22 cellular contexts compared by ENCODE assay signal in the genomic region with DNA sequence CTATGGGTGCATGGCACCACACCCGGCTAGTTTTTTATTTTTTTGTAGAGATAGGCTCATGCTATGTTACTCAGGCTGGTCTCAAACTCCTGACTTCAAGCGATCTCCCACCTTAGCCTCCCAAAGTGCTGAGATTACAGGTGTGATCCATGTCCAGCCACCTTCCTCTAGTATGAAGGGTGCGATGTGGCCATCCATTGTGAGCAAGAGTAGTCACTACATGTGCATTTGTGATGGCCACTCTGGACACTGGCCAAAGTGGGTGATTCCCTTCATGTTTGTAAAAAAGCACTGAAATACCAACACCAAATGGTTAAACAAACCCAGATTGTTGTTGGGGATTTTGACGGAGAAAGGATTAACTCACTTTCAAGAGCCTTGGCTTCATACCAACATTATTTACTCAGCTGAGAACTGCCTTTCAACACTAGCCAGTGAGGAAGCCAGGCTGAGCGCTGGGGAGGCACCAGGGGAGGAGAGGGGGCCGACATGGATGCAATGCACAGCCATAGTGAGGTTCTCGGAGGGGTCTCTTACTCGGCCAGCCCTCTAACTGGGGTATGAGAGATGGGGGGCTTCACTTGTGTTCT.
DNase-seq lines count a peak whose midpoint lies in the region; ATAC-seq, FAIRE-seq and TF ChIP-seq lines count a peak whose summit lies in the region.
"Had no signal": no experiment of that assay in that cellular context is flagged by ENCODE, and none has a peak within 500 bp of the region (broad histone marks: within the 10 kb centered on the region; RNA-seq: fewer than 3 reads in every experiment).

No MANE protein-coding gene starts in this region.

- ATAC-seq in left colon, result no peak
- ATAC-seq: activated T-cell treated with anti-CD3 and anti-CD28 coated beads, Interleukin-2, amount 50 U/mL, for 4 hours had no signal

- H3K36me3 ChIP-seq in endothelial cell of umbilical vein (ENCODE audit: control insufficient read depth in 2 of 2, extremely low read depth in 1 of 2, insufficient read depth in 2 of 2, low read length in 2 of 2), result no peaks in the 10 kb centered on the region
- H3K36me3 ChIP-seq: BLaER1 treated with 17β-estradiol and CSF1 and Interleukin-3, amounts not matched to agents 10 nM and 100 nM had no signal

- no peak overlapping the region for H2AFZ ChIP-seq in endothelial cell of umbilical vein (ENCODE audit: low read depth, low read length)

- no peaks in the 10 kb centered on the region for H3K4me1 ChIP-seq in endothelial cell of umbilical vein (ENCODE audit: control insufficient read depth, extremely low read depth, insufficient read depth, low read length)
- H3K4me1 ChIP-seq: BLaER1 treated with 17β-estradiol and CSF1 and Interleukin-3, amounts not matched to agents 10 nM and 100 nM had no signal

- intact Hi-C loops in endothelial cell of umbilical vein (cut with micrococcal nuclease) (no loop called here), left colon (cut with DNase I, micrococcal nuclease) (no loop called here)

- no peaks in the 10 kb centered on the region for H3K9me1 ChIP-seq in endothelial cell of umbilical vein (replicated peaks; ENCODE audit: control insufficient read depth, extremely low read depth, insufficient read depth, low read length)

- no peak overlapping the region for H3K9ac ChIP-seq in endothelial cell of umbilical vein (replicated peaks; ENCODE audit: extremely low read depth, insufficient read depth, low read length)
- H3K9ac ChIP-seq: BLaER1 treated with 17β-estradiol and CSF1 and Interleukin-3, amounts not matched to agents 10 nM and 100 nM had no signal

- DNase-seq in DMS53 treated with DMSO at 0.1 percent for 48 hours (lab: John Stamatoyannopoulos, UW; ENCODE audit: unreplicated experiment), result peak; percentile 39
- peak; percentile 74 for DNase-seq in NCI-H345 (lab: John Stamatoyannopoulos, UW)
- peak; percentile 48 for DNase-seq in endothelial cell of umbilical vein (ENCODE audit: low read depth, low spot score)
- peak; percentile 30 for DNase-seq in medulla oblongata (ENCODE audit: extremely low spot score)
- no peak for DNase-seq in SK-N-DZ (ENCODE audit: low spot score)
- no peak for DNase-seq in D341Med (ENCODE audit: low spot score)
- DNase-seq in NK-92 (lab: John Stamatoyannopoulos, UW; ENCODE audit: unreplicated experiment), result no peak
- DNase-seq in left colon, result no peak
- DNase-seq: activated CD4-positive, alpha-beta T cell treated with anti-CD3 and anti-CD28 coated beads, Interleukin-2, amount 50 U/mL, for 1 hour; activated T-cell treated with anti-CD3 and anti-CD28 coated beads, Interleukin-2, amount 50 U/mL, for 4 hours; amniotic stem cell; dorsolateral prefrontal cortex; EL; foreskin melanocyte; NCI-H1694 treated with DMSO at 0.1 percent for 48 hours; NK-92 treated with Interleukin-12 subunit alpha and Interleukin-12 subunit beta, amount 100 ng/mL, for 24 hours; posterior cingulate gyrus; SIG-M5; stimulated activated CD4-positive, alpha-beta T cell treated with anti-CD3 and anti-CD28 coated beads, Interleukin-2, amount 100 ng/mL, for 24 hours; T1000 had no signal

- CTCF ChIA-PET in endothelial cell of umbilical vein (lab: Charles Lee), result no interaction called here

- no TSS peak for BruUV-seq in endothelial cell of umbilical vein (replicated peaks; lab: Mats Ljungman, UMichigan)

- no peak overlapping the region for H3K27ac ChIP-seq in endothelial cell of umbilical vein (ENCODE audit: insufficient read depth, low read depth, low read length)
- H3K27ac ChIP-seq: BLaER1 treated with 17β-estradiol and CSF1 and Interleukin-3, amounts not matched to agents 10 nM and 100 nM; dorsolateral prefrontal cortex had no signal

- TF ChIP-seq CTCF in endothelial cell of umbilical vein (IDR thresholded peaks at IDR 0.05; ENCODE audit: extremely low read depth in 1 of 2, insufficient read depth in 1 of 2, low read depth in 1 of 2, low read length in 2 of 2), result no peak

- no peak overlapping the region for H3K4me2 ChIP-seq in endothelial cell of umbilical vein (ENCODE audit: insufficient read depth, low read length)
- H3K4me2 ChIP-seq: BLaER1 treated with 17β-estradiol and CSF1 and Interleukin-3, amounts not matched to agents 10 nM and 100 nM had no signal

- POLR2A ChIA-PET in endothelial cell of umbilical vein (lab: Charles Lee), result no interaction called here

- no peaks in the 10 kb centered on the region for H3K79me2 ChIP-seq in endothelial cell of umbilical vein (ENCODE audit: control insufficient read depth, insufficient read depth, low read length)

- FAIRE-seq in endothelial cell of umbilical vein (lab: Jason Lieb, UNC), result peak; percentile 47
- FAIRE-seq: GM12892 had no signal

- H3K27me3 ChIP-seq in endothelial cell of umbilical vein (ENCODE audit: control insufficient read depth in 2 of 2, insufficient read depth in 2 of 2, low read length in 2 of 2), result no peaks in the 10 kb centered on the region
- H3K27me3 ChIP-seq: BLaER1 treated with 17β-estradiol and CSF1 and Interleukin-3, amounts not matched to agents 10 nM and 100 nM had no signal

- no peak for TF ChIP-seq POLR2A in endothelial cell of umbilical vein (IDR thresholded peaks at IDR 0.05; ENCODE audit: low read depth, low read length)

- H3K9me3 ChIP-seq in endothelial cell of umbilical vein (replicated peaks; ENCODE audit: control insufficient read depth, insufficient read depth, low read length), result no peaks in the 10 kb centered on the region
- H3K9me3 ChIP-seq: BLaER1 treated with 17β-estradiol and CSF1 and Interleukin-3, amounts not matched to agents 10 nM and 100 nM had no signal

- no peak overlapping the region for H3K4me3 ChIP-seq in endothelial cell of umbilical vein (replicated peaks in 1 of 3; ENCODE audit: insufficient read depth in 1 of 3, low read depth in 1 of 3, low read length in 3 of 3)
- H3K4me3 ChIP-seq: BLaER1 treated with 17β-estradiol and CSF1 and Interleukin-3, amounts not matched to agents 10 nM and 100 nM had no signal

- no peaks in the 10 kb centered on the region for H4K20me1 ChIP-seq in endothelial cell of umbilical vein (replicated peaks; ENCODE audit: control insufficient read depth, extremely low read depth, insufficient read depth, low read length)
- H4K20me1 ChIP-seq: BLaER1 treated with 17β-estradiol and CSF1 and Interleukin-3, amounts not matched to agents 10 nM and 100 nM had no signal

- dilution Hi-C loops in endothelial cell of umbilical vein (cut with MboI; ENCODE audit: extremely low pct_ligation_motif_present, low sequenced_read_pairs), result no loop called here

TF ChIP-seq in endothelial cell of umbilical vein, 7 proteins besides CTCF, POLR2A, EP300 and RAD21:
- TF ChIP-seq JUN (IDR thresholded peaks at IDR 0.05; ENCODE audit: borderline replicate concordance, insufficient read depth, insufficient read length, low read depth) (no peak), FOS (IDR thresholded peaks at IDR 0.05; ENCODE audit: borderline replicate concordance, insufficient read depth, low read length) (no peak), MYC (IDR thresholded peaks at IDR 0.05; ENCODE audit: low read depth, low read length) (no peak), EZH2 (IDR thresholded peaks at IDR 0.05; ENCODE audit: borderline replicate concordance, low read depth, low read length, severe bottlenecking) (no peak), GATA2 (IDR thresholded peaks at IDR 0.05; ENCODE audit: insufficient read depth, insufficient read length, low read depth, low read length) (no peak), POLR2AphosphoS5 (IDR thresholded peaks at IDR 0.05; ENCODE audit: insufficient read depth, low read depth, low read length) (no peak)
- TF ChIP-seq, protein P1, sequence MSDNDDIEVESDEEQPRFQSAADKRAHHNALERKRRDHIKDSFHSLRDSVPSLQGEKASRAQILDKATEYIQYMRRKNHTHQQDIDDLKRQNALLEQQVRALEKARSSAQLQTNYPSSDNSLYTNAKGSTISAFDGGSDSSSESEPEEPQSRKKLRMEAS (IDR thresholded peaks at IDR 0.05; ENCODE audit: insufficient read depth, insufficient read length), result no peak

Comparison
In these comparisons a context has a peak if more than half of its experiments do, and no peak if none do; other contexts are left out.
1. DNase-seq: peak in DMS53 treated with DMSO at 0.1 percent for 48 hours (single experiment), NCI-H345 (single experiment), endothelial cell of umbilical vein (single experiment) and medulla oblongata (single experiment); none in SK-N-DZ (single experiment), D341Med (single experiment), NK-92 (single experiment) and left colon (0 of 2).